Comparison of ENCODE assay signal across 26 cellular contexts in genomic region chr1:11676386-11677103, GRCh38. TPM values are rescaled to one million over a fixed set of nuclear protein-coding genes. Genes with fewer than 3 reads are reported as not detected.
DNase-seq lines count a peak whose midpoint lies in the region; TF ChIP-seq lines count a peak whose summit lies in the region.
"Had no signal": no experiment of that assay in that cellular context is flagged by ENCODE, and none has a peak within 500 bp of the region (broad histone marks: within the 10 kb centered on the region; RNA-seq: fewer than 3 reads in every experiment).

No MANE protein-coding gene starts in this region.

- H3K36me3 Mint-ChIP-seq in CD4-positive, alpha-beta memory T cell: peaks cover 0 to 27% of the 10 kb centered on the region in 2 donors
- H3K36me3 Mint-ChIP-seq: natural killer cell treated with Interleukin-12 subunit alpha and Interleukin-12 subunit beta and Interleukin-15 and Interleukin-18, amount 100 ng/mL, for 72 hours had no signal

- H3K4me3 Mint-ChIP-seq in CD4-positive, alpha-beta memory T cell: no peak overlapping the region
- H3K4me3 Mint-ChIP-seq: activated CD4-positive, alpha-beta T cell treated with anti-CD3 and anti-CD28 coated beads, Interleukin-2, amount 10 ng/mL, durations not matched to agents 7 days and 5 days; activated CD8-positive, alpha-beta memory T cell treated with anti-CD3 and anti-CD28 coated beads, Interleukin-2, amount 10 ng/mL, durations not matched to agents 7 days and 5 days; activated naive CD4-positive, alpha-beta T cell treated with anti-CD3 and anti-CD28 coated beads, Interleukin-2, amount 10 ng/mL, durations not matched to agents 7 days and 5 days; activated T-cell treated with anti-CD3 and anti-CD28 coated beads, Interleukin-2, amount 50 U/mL, for 72 hours; natural killer cell treated with Interleukin-12 subunit alpha and Interleukin-12 subunit beta and Interleukin-15 and Interleukin-18, amount 100 ng/mL, for 72 hours; stimulated activated memory B cell treated with anti-CD40 and anti-IgM and Interleukin-4, amounts not matched to agents 10 μg/mL and 1 μg/mL and 100 μg/mL, for 72 hours had no signal

- DNase-seq in islet precursor cell: peak; percentile 75
- no peak for DNase-seq in CD4-positive, alpha-beta memory T cell
- DNase-seq in HK-2 (ENCODE audit: unreplicated experiment): no peak
- DNase-seq in D341Med (ENCODE audit: low spot score): no peak
- DNase-seq: activated CD4-positive, alpha-beta T cell treated with anti-CD3 and anti-CD28 coated beads, Interleukin-2, amount 10 ng/mL, durations not matched to agents 7 days and 5 days; activated CD8-positive, alpha-beta memory T cell treated with anti-CD3 and anti-CD28 coated beads, Interleukin-2, amount 10 ng/mL, durations not matched to agents 7 days and 5 days; activated naive CD4-positive, alpha-beta T cell treated with anti-CD3 and anti-CD28 coated beads, Interleukin-2, amount 10 ng/mL, durations not matched to agents 7 days and 5 days; activated T-cell treated with anti-CD3 and anti-CD28 coated beads, Interleukin-2, amount 50 U/mL, for 72 hours; amniotic stem cell; BE2C; DMS79; lower lobe of right lung; NCI-H1105 treated with DMSO at 0.1 percent for 48 hours; NCI-H2029 treated with DMSO at 0.1 percent for 48 hours; NCI-H226; right cardiac atrium; stimulated activated CD4-positive, alpha-beta T cell treated with anti-CD3 and anti-CD28 coated beads, Interleukin-4, amount 100 ng/mL, for 1 hour; T-helper 9 cell had no signal

- H3K27ac ChIP-seq in BLaER1 (0 out of 2 replicates have a peak overlapping the region, but pooled peaks have one; percentile 46), OCI-LY1 (ENCODE audit: low read depth, low read length, poor library complexity, severe bottlenecking) (no peak overlapping the region)
- no peak overlapping the region for H3K27ac ChIP-seq in CD4-positive, alpha-beta memory T cell (ENCODE audit: low read depth, low read length)
- H3K27ac ChIP-seq: coronary artery, lower lobe of right lung, parathyroid adenoma, RWPE1 had no signal

- intact Hi-C loops in CD4-positive, alpha-beta memory T cell (cut with micrococcal nuclease): no loop called here

- POLR2A ChIA-PET in CD4-positive, alpha-beta memory T cell (lab: Charles Lee; ENCODE audit: partially characterized antibody): interaction anchor here (1.1 to 1.2 kb wide), 2 partner anchors 12 to 43 kb away, joined by 4 read pairs; partner anchors contain the start of gene FBXO6

- H3K4me3 ChIP-seq in BLaER1: no peak overlapping the region
- no peak overlapping the region for H3K4me3 ChIP-seq in OCI-LY1 (ENCODE audit: low read depth, low read length, poor library complexity, severe bottlenecking)
- H3K4me3 ChIP-seq in CD4-positive, alpha-beta memory T cell (ENCODE audit: low read length in 2 of 2): no peak overlapping the region
- H3K4me3 ChIP-seq: coronary artery, HAP-1, lower lobe of right lung had no signal

- H3K27me3 ChIP-seq in BLaER1 (no peaks in the 10 kb centered on the region), OCI-LY1 (ENCODE audit: insufficient read depth, low read length) (no peaks in the 10 kb centered on the region)
- H3K27me3 ChIP-seq in CD4-positive, alpha-beta memory T cell (ENCODE audit: insufficient read depth, low read length): no peaks in the 10 kb centered on the region
- H3K27me3 ChIP-seq: BE2C had no signal

- H3K4me2 ChIP-seq in BLaER1: peak overlapping the region; percentile 97
- no peak overlapping the region for H3K4me2 ChIP-seq in OCI-LY1 (ENCODE audit: low read length)

- H3K4me1 ChIP-seq in BLaER1: peaks cover 35% of the 10 kb centered on the region
- H3K4me1 ChIP-seq in OCI-LY1 (ENCODE audit: insufficient read depth, low read length, severe bottlenecking): peaks cover 1% of the 10 kb centered on the region
- H3K4me1 ChIP-seq in CD4-positive, alpha-beta memory T cell (ENCODE audit: insufficient read depth, low read length): peaks cover 16% of the 10 kb centered on the region
- H3K4me1 ChIP-seq: parathyroid adenoma had no signal

- no peaks in the 10 kb centered on the region for H3K27me3 Mint-ChIP-seq in CD4-positive, alpha-beta memory T cell
- H3K27me3 Mint-ChIP-seq: activated CD4-positive, alpha-beta T cell treated with anti-CD3 and anti-CD28 coated beads, Interleukin-2, amount 10 ng/mL, durations not matched to agents 7 days and 5 days; activated CD8-positive, alpha-beta memory T cell treated with anti-CD3 and anti-CD28 coated beads, Interleukin-2, amount 10 ng/mL, durations not matched to agents 7 days and 5 days; natural killer cell treated with Interleukin-12 subunit alpha and Interleukin-12 subunit beta and Interleukin-15 and Interleukin-18, amount 100 ng/mL, for 72 hours; stimulated activated memory B cell treated with anti-CD40 and anti-IgM and Interleukin-4, amounts not matched to agents 10 μg/mL and 1 μg/mL and 100 μg/mL, for 72 hours had no signal

- no peaks in the 10 kb centered on the region for H3K79me2 ChIP-seq in OCI-LY1 (ENCODE audit: insufficient read depth, low read length)
- H3K79me2 ChIP-seq: parathyroid adenoma had no signal

- H3K36me3 ChIP-seq in BLaER1 (peaks cover 73% of the 10 kb centered on the region), OCI-LY1 (ENCODE audit: insufficient read depth, low read length) (peaks cover 28% of the 10 kb centered on the region)
- peaks cover 20% of the 10 kb centered on the region for H3K36me3 ChIP-seq in CD4-positive, alpha-beta memory T cell (ENCODE audit: insufficient read depth, low read length)
- H3K36me3 ChIP-seq: BE2C had no signal

- peaks cover 89% of the 10 kb centered on the region for H4K20me1 ChIP-seq in BLaER1
- H4K20me1 ChIP-seq in OCI-LY1 (ENCODE audit: insufficient read depth, low read length): no peaks in the 10 kb centered on the region

- no peak overlapping the region for H2AFZ ChIP-seq in OCI-LY1 (ENCODE audit: low read length)
- H2AFZ ChIP-seq: parathyroid adenoma had no signal

- peak; percentile 16; the same call in 1 of the 2 replicates for TF ChIP-seq CTCF in OCI-LY1 (IDR thresholded peaks at IDR 0.05; ENCODE audit: low read length)

- H3K27ac Mint-ChIP-seq in CD4-positive, alpha-beta memory T cell: no peak overlapping the region
- H3K27ac Mint-ChIP-seq: activated CD4-positive, alpha-beta T cell treated with anti-CD3 and anti-CD28 coated beads, Interleukin-2, amount 10 ng/mL, durations not matched to agents 7 days and 5 days; activated CD8-positive, alpha-beta memory T cell treated with anti-CD3 and anti-CD28 coated beads, Interleukin-2, amount 10 ng/mL, durations not matched to agents 7 days and 5 days; activated T-cell treated with anti-CD3 and anti-CD28 coated beads, Interleukin-2, amount 50 U/mL, for 72 hours; natural killer cell treated with Interleukin-12 subunit alpha and Interleukin-12 subunit beta and Interleukin-15 and Interleukin-18, amount 100 ng/mL, for 72 hours; stimulated activated memory B cell treated with anti-CD40 and anti-IgM and Interleukin-4, amounts not matched to agents 10 μg/mL and 1 μg/mL and 100 μg/mL, for 72 hours had no signal

- peaks cover 9 to 22% (median 14%) of the 10 kb centered on the region in 4 donors for H3K4me1 Mint-ChIP-seq in CD4-positive, alpha-beta memory T cell

- H3K9ac ChIP-seq in BLaER1 (no peak overlapping the region), OCI-LY1 (ENCODE audit: low read length) (no peak overlapping the region)
- H3K9ac ChIP-seq: parathyroid adenoma had no signal

- CTCF ChIA-PET in CD4-positive, alpha-beta memory T cell (lab: Charles Lee; ENCODE audit: partially characterized antibody): interaction anchor here (0.8 to 4.5 kb wide), 2 partner anchors 12 to 43 kb away, joined by 3 to 24 read pairs; partner anchors contain the start of gene FBXO6

- no peaks in the 10 kb centered on the region for H3K9me2 ChIP-seq in OCI-LY1 (ENCODE audit: low read depth, low read length)

- no peaks in the 10 kb centered on the region for H3K9me3 ChIP-seq in BLaER1
- no peaks in the 10 kb centered on the region for H3K9me3 ChIP-seq in OCI-LY1 (ENCODE audit: low read length)
- H3K9me3 ChIP-seq in CD4-positive, alpha-beta memory T cell (ENCODE audit: control insufficient read depth in 1 of 2, low read length in 2 of 2): no peaks in the 10 kb centered on the region
- H3K9me3 ChIP-seq: BE2C, HAP-1, lower lobe of right lung had no signal

- no peaks in the 10 kb centered on the region for H3F3A ChIP-seq in OCI-LY1 (ENCODE audit: insufficient read depth, low read length)

- peaks cover 0 to under 1% (median 0%) of the 10 kb centered on the region in 8 donors for H3K9me3 Mint-ChIP-seq in CD4-positive, alpha-beta memory T cell
- H3K9me3 Mint-ChIP-seq: activated CD4-positive, alpha-beta T cell treated with anti-CD3 and anti-CD28 coated beads, Interleukin-2, amount 10 ng/mL, durations not matched to agents 7 days and 5 days; activated naive CD4-positive, alpha-beta T cell treated with anti-CD3 and anti-CD28 coated beads, Interleukin-2, amount 10 ng/mL, durations not matched to agents 7 days and 5 days; activated T-cell treated with anti-CD3 and anti-CD28 coated beads, Interleukin-2, amount 50 U/mL, for 72 hours; natural killer cell treated with Interleukin-12 subunit alpha and Interleukin-12 subunit beta and Interleukin-15 and Interleukin-18, amount 100 ng/mL, for 72 hours; stimulated activated memory B cell treated with anti-CD40 and anti-IgM and Interleukin-4, amounts not matched to agents 10 μg/mL and 1 μg/mL and 100 μg/mL, for 72 hours had no signal

RNA-seq across cellular contexts. Expression of gene MAD2L2, which starts 4.4 kb away (rescaled TPM):
- total RNA-seq in CD4-positive, alpha-beta memory T cell: 10 to 100 TPM; 20.7 to 22.7 TPM
- polyA plus RNA-seq in CD4-positive, alpha-beta memory T cell: 10 to 100 TPM; 51.5 to 55.1 TPM

RNA-seq across cellular contexts. Expression of gene FBXO6, which starts 12.5 kb away (rescaled TPM):
- 1 to 10 TPM; 3.2 to 4.3 TPM for total RNA-seq in CD4-positive, alpha-beta memory T cell
- 10 to 100 TPM in 1 of 2 donors, 1 to 10 TPM in 1; 9.0 to 12.1 TPM for polyA plus RNA-seq in CD4-positive, alpha-beta memory T cell

RNA-seq across cellular contexts. Expression of gene DRAXIN, which starts 15.0 kb away (rescaled TPM):
- total RNA-seq in CD4-positive, alpha-beta memory T cell: under 1 TPM; 0.17 to 0.23 TPM
- polyA plus RNA-seq in CD4-positive, alpha-beta memory T cell: under 1 TPM in 1 of 2 donors, not detected in 1; 0.07 TPM

RNA-seq across cellular contexts. Expression of gene FBXO44, which starts 21.9 kb away (rescaled TPM):
- total RNA-seq in CD4-positive, alpha-beta memory T cell: 10 to 100 TPM; 56.7 to 56.9 TPM
- polyA plus RNA-seq in CD4-positive, alpha-beta memory T cell: 10 to 100 TPM in 1 of 2 donors, 1 to 10 TPM in 1; 10.0 to 11.0 TPM

RNA-seq across cellular contexts. Expression of gene FBXO2, which starts 22.3 kb away (rescaled TPM):
- 1 to 10 TPM; 4.4 to 5.1 TPM for total RNA-seq in CD4-positive, alpha-beta memory T cell
- polyA plus RNA-seq in CD4-positive, alpha-beta memory T cell: 1 to 10 TPM; 4.1 to 7.5 TPM
